In the genomic region with DNA sequence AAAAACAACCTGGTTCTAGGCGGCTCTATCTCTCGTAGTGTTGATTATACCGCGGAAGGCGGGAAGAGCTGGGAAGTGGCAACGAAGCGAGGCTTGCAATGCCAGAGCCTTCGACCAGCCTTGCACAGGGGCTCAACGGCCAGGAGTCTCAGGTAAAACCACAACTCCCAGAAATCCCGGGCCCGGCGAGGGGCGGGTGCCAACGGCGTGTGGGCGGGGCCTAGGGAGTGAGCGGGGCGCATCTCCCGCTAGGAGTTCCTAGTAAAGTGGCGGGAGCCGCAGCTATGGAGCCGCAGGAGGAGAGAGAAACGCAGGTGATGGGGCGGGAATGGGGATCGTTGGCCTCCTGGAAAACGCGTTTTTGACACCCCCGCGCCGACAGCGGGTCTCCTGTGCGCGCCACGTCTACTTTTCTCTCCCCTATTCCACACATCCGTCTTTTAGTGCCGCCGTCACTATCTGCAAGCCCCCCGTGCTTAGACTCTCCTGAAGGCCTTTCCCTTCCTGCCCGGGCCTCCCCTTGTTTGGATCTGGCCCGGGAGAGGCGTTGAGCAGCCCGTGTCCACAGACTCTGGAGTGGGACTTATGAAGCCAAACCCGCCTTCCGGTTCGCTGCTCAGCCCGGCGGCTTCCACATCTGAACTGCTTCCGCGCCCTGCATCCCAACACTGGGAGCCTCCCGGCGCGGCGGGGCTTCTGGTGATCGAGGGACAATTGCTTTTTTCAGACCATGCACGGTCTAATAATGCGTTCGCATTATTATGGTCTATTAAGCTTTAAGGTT, we compare ENCODE assay signal across 8 cellular contexts. TPM values are rescaled to one million over a fixed set of nuclear protein-coding genes. Genes with fewer than 3 reads are reported as not detected.
DNase-seq lines count a peak whose midpoint lies in the region; ATAC-seq lines count a peak whose summit lies in the region.

A gene with protein sequence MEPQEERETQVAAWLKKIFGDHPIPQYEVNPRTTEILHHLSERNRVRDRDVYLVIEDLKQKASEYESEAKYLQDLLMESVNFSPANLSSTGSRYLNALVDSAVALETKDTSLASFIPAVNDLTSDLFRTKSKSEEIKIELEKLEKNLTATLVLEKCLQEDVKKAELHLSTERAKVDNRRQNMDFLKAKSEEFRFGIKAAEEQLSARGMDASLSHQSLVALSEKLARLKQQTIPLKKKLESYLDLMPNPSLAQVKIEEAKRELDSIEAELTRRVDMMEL (plus strand): TSS at position 258 of the 784 bp plus-strand sequence. CDS start 27 bp downstream, at position 285.

- H3K27me3 Mint-ChIP-seq in immature natural killer cell (ENCODE audit: low read depth in 3 of 3): peaks cover 0 to 2% (median 2%) of the 10 kb centered on the region in 3 donors

- peaks cover 12 to 15% of the 10 kb centered on the region in 2 donors for H3K4me1 Mint-ChIP-seq in immature natural killer cell

- ATAC-seq in GM18909 (IDR thresholded peaks at IDR 0.05; ENCODE audit: poor library complexity, unreplicated experiment) (peak; percentile 93), HG03175 (IDR thresholded peaks at IDR 0.05; ENCODE audit: unreplicated experiment) (peak; percentile 94)

- peak within 1 kb of the TSS; percentile 82 to 94 (median 89) for H3K27ac Mint-ChIP-seq in immature natural killer cell

- DNase-seq in AG08395 (ENCODE audit: low spot score) (peak; percentile 93), NCI-H345 (lab: John Stamatoyannopoulos, UW) (peak; percentile 96), immature natural killer cell (peak; percentile 65 to 69 (median 66)), smooth muscle cell of the brain vasculature (ENCODE audit: low read depth, low spot score) (peak; percentile 58)
- peak; percentile 60 to 72 (median 64) for DNase-seq in activated CD4-positive, CD25-positive, alpha-beta regulatory T cell (lab: John Stamatoyannopoulos, UW)
- DNase-seq in central memory CD4-positive, alpha-beta T cell: peak; percentile 67

- H3K36me3 Mint-ChIP-seq in immature natural killer cell: peaks cover 0 to 3% (median 0%) of the 10 kb centered on the region in 3 donors

- H3K4me3 Mint-ChIP-seq in immature natural killer cell: peak within 1 kb of the TSS; percentile 96 to 99 (median 98)

- no peaks in the 10 kb centered on the region for H3K9me3 Mint-ChIP-seq in immature natural killer cell

RNA-seq across cellular contexts. Expression of the gene that starts here (rescaled TPM):
- 10 to 100 TPM; 33.3 to 54.1 (median 44.3) TPM for polyA plus RNA-seq in immature natural killer cell

Comparison
In these comparisons a context has a peak if more than half of its experiments do, and no peak if none do; other contexts are left out.
1. Peak in every context shown above with its lines: DNase-seq and ATAC-seq.